In the genomic region with DNA sequence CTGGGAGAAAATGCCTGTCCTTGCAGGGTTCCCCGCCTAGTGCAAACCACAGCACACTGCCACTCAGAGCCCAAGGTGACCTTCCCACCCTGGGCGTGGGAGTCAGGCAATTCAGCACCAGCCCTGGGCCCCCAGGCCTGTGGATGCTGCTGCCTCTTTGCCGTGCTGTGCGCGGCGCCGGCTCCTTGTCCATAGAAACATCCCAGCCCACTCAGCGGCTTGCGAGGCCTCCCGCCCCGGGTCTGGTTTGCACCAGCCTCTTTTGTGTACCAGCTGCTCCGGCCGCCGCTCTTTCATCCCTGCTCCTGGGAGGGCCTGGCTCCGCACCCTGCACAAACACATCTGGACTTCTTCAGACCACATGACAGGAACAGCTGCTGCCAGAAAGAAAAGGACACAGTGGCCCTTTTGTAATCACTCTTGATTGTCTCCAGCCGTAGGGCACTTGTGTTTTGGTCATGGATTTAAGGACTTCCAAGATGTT, we compare ENCODE assay signal across 10 cellular contexts.
DNase-seq lines count a peak whose midpoint lies in the region; ATAC-seq and TF ChIP-seq lines count a peak whose summit lies in the region.
"Had no signal": no experiment of that assay in that cellular context is flagged by ENCODE, and none has a peak within 500 bp of the region (broad histone marks: within the 10 kb centered on the region; RNA-seq: fewer than 3 reads in every experiment).

No MANE protein-coding gene starts in this region.

- no peaks in the 10 kb centered on the region for H3K9me3 Mint-ChIP-seq in activated CD8-positive, alpha-beta T cell treated with anti-CD3 and anti-CD28 coated beads, Interleukin-2, amount 10 ng/mL, durations not matched to agents 7 days and 5 days (ENCODE audit: insufficient read depth)

- peaks cover 0 to 14% of the 10 kb centered on the region in 2 donors for H3K4me1 ChIP-seq in right atrium auricular region
- H3K4me1 ChIP-seq in left lung, result peaks cover 0 to 12% of the 10 kb centered on the region in 2 donors
- no peaks in the 10 kb centered on the region for H3K4me1 ChIP-seq in upper lobe of right lung
- H3K4me1 ChIP-seq in esophagus muscularis mucosa, result peaks cover 8 to 12% (median 11%) of the 10 kb centered on the region in 4 donors
- peaks cover 0 to 14% (median 0%) of the 10 kb centered on the region in 3 donors for H3K4me1 ChIP-seq in gastroesophageal sphincter
- H3K4me1 ChIP-seq: tibial artery had no signal

- intact Hi-C loops in Right ventricle myocardium inferior (cut with DNase I), result loop anchor here (5.0 kb wide), 1 partner anchor 43 kb away; no protein-coding TSS in a partner anchor
- intact Hi-C loops in left lung (cut with DNase I), result no loop called here
- intact Hi-C loops in upper lobe of right lung (cut with DNase I), result no loop called here
- intact Hi-C loops in esophagus muscularis mucosa (cut with DNase I), result no loop called here

- peaks cover 18% of the 10 kb centered on the region for H3K27me3 Mint-ChIP-seq in activated CD8-positive, alpha-beta T cell treated with anti-CD3 and anti-CD28 coated beads, Interleukin-2, amount 10 ng/mL, durations not matched to agents 7 days and 5 days (ENCODE audit: low read depth)

- H3K27ac Mint-ChIP-seq in activated CD8-positive, alpha-beta T cell treated with anti-CD3 and anti-CD28 coated beads, Interleukin-2, amount 10 ng/mL, durations not matched to agents 7 days and 5 days, result peak overlapping the region; percentile 59

- WGBS in esophagus muscularis mucosa, result 53% methylated on average over 5 of the region's 16 CpGs
- WGBS in gastroesophageal sphincter (ENCODE audit: low coverage in 1 of 2), 2 donors, result 20% methylated on average over 1 of the region's 16 CpGs; no CpG with 5 or more reads in 1 of the 2 donors

- TF ChIP-seq CTCF in right atrium auricular region (IDR thresholded peaks at IDR 0.05) (no peak), left lung (IDR thresholded peaks at IDR 0.05) (no peak), upper lobe of right lung (IDR thresholded peaks at IDR 0.05) (no peak), esophagus muscularis mucosa (IDR thresholded peaks at IDR 0.05) (no peak), gastroesophageal sphincter (IDR thresholded peaks at IDR 0.05) (no peak)

- H3K36me3 ChIP-seq in right atrium auricular region, result no peaks in the 10 kb centered on the region
- no peaks in the 10 kb centered on the region for H3K36me3 ChIP-seq in left lung
- H3K36me3 ChIP-seq in upper lobe of right lung, result no peaks in the 10 kb centered on the region
- H3K36me3 ChIP-seq in esophagus muscularis mucosa, result no peaks in the 10 kb centered on the region
- no peaks in the 10 kb centered on the region for H3K36me3 ChIP-seq in gastroesophageal sphincter
- H3K36me3 ChIP-seq: tibial artery had no signal

- no peaks in the 10 kb centered on the region for H3K27me3 ChIP-seq in right atrium auricular region
- peaks cover 0 to 8% of the 10 kb centered on the region in 2 donors for H3K27me3 ChIP-seq in left lung
- no peaks in the 10 kb centered on the region for H3K27me3 ChIP-seq in upper lobe of right lung
- H3K27me3 ChIP-seq in esophagus muscularis mucosa, result peaks cover 0 to 32% (median 0%) of the 10 kb centered on the region in 4 donors
- peaks cover 48% of the 10 kb centered on the region for H3K27me3 ChIP-seq in gastroesophageal sphincter

- DNase-seq in Right ventricle myocardium inferior (ENCODE audit: missing footprints) (no peak), right atrium auricular region (ENCODE audit: low spot score) (no peak), left lung (no peak), upper lobe of right lung (peak; percentile 67), NCI-H82 treated with DMSO at 0.1 percent for 48 hours (lab: John Stamatoyannopoulos, UW; ENCODE audit: unreplicated experiment) (no peak), esophagus muscularis mucosa (ENCODE audit: extremely low spot score) (no peak)
- DNase-seq in activated CD8-positive, alpha-beta T cell treated with anti-CD3 and anti-CD28 coated beads, Interleukin-2, amount 10 ng/mL, durations not matched to agents 7 days and 5 days, result no peak
- DNase-seq: ACHN, tibial artery had no signal

- ATAC-seq in Right ventricle myocardium inferior (peak; percentile 83), left lung (peak; percentile 17), upper lobe of right lung (peak; percentile 43), gastroesophageal sphincter (no peak)
- no peak for ATAC-seq in activated CD8-positive, alpha-beta T cell treated with anti-CD3 and anti-CD28 coated beads, Interleukin-2, amount 10 ng/mL, durations not matched to agents 7 days and 5 days

- H3K36me3 Mint-ChIP-seq in activated CD8-positive, alpha-beta T cell treated with anti-CD3 and anti-CD28 coated beads, Interleukin-2, amount 10 ng/mL, durations not matched to agents 7 days and 5 days (ENCODE audit: low read depth), result peaks cover 3% of the 10 kb centered on the region

- peaks cover 42% of the 10 kb centered on the region for H3K4me1 Mint-ChIP-seq in activated CD8-positive, alpha-beta T cell treated with anti-CD3 and anti-CD28 coated beads, Interleukin-2, amount 10 ng/mL, durations not matched to agents 7 days and 5 days (ENCODE audit: low read depth)

- no peak overlapping the region for H3K4me3 Mint-ChIP-seq in activated CD8-positive, alpha-beta T cell treated with anti-CD3 and anti-CD28 coated beads, Interleukin-2, amount 10 ng/mL, durations not matched to agents 7 days and 5 days

- H3K4me3 ChIP-seq in right atrium auricular region (no peak overlapping the region), left lung (no peak overlapping the region), upper lobe of right lung (no peak overlapping the region), esophagus muscularis mucosa (no peak overlapping the region), gastroesophageal sphincter (no peak overlapping the region)
- H3K4me3 ChIP-seq: tibial artery had no signal

- H3K9me3 ChIP-seq in right atrium auricular region (no peaks in the 10 kb centered on the region), left lung (no peaks in the 10 kb centered on the region), upper lobe of right lung (no peaks in the 10 kb centered on the region), esophagus muscularis mucosa (no peaks in the 10 kb centered on the region), gastroesophageal sphincter (no peaks in the 10 kb centered on the region)
- H3K9me3 ChIP-seq: tibial artery had no signal

- TF ChIP-seq EP300 in esophagus muscularis mucosa (IDR thresholded peaks at IDR 0.05) (no peak), gastroesophageal sphincter (IDR thresholded peaks at IDR 0.05) (no peak)

- H3K27ac ChIP-seq in right atrium auricular region (no peak overlapping the region), left lung (no peak overlapping the region), upper lobe of right lung (no peak overlapping the region), esophagus muscularis mucosa (replicated peaks in 1 of 4) (no peak overlapping the region), gastroesophageal sphincter (no peak overlapping the region)
- H3K27ac ChIP-seq: tibial artery had no signal

- CTCF ChIA-PET in activated CD8-positive, alpha-beta T cell treated with anti-CD3 and anti-CD28 coated beads, Interleukin-2, amount 10 ng/mL, durations not matched to agents 7 days and 5 days (lab: Charles Lee), result interaction anchor here (1.0 to 3.3 kb wide), 4 partner anchors 9 to 290 kb away, joined by 4 to 15 read pairs (median 6); no protein-coding TSS in a partner anchor

- POLR2A ChIA-PET in activated CD8-positive, alpha-beta T cell treated with anti-CD3 and anti-CD28 coated beads, Interleukin-2, amount 10 ng/mL, durations not matched to agents 7 days and 5 days (lab: Charles Lee), result no interaction called here

- TF ChIP-seq POLR2A in esophagus muscularis mucosa (IDR thresholded peaks at IDR 0.05; ENCODE audit: low read depth) (no peak), gastroesophageal sphincter (IDR thresholded peaks at IDR 0.05) (no peak)

Comparison
In these comparisons a context has a peak if more than half of its experiments do, and no peak if none do; other contexts are left out.
1. ATAC-seq: peak in Right ventricle myocardium inferior (single experiment), left lung (single experiment) and upper lobe of right lung (single experiment); none in activated CD8-positive, alpha-beta T cell treated with anti-CD3 and anti-CD28 coated beads, Interleukin-2, amount 10 ng/mL, durations not matched to agents 7 days and 5 days (single experiment) and gastroesophageal sphincter (single experiment).